In genomic region chrX:45771560-45772340, GRCh38 we compare ENCODE assay signal across 2 cellular contexts.
TF ChIP-seq lines count a peak whose summit lies in the region.

No MANE protein-coding gene starts in this region.

TF ChIP-seq in HCT116, 20 proteins besides CTCF, POLR2A, EP300 and RAD21 (continued from another document):
- TF ChIP-seq FOSL1 (IDR thresholded peaks at IDR 0.05; ENCODE audit: low read depth) (no peak), JUND (IDR thresholded peaks at IDR 0.05) (no peak), POLR2AphosphoS5 (IDR thresholded peaks at IDR 0.05; ENCODE audit: low read depth, low read length) (0 out of 2 replicates have a peak, but pooled peaks have one; percentile 20), SIN3A (IDR thresholded peaks at IDR 0.05; ENCODE audit: low read depth) (no peak)

TF ChIP-seq in HepG2, 621 proteins besides CTCF, POLR2A, EP300 and RAD21:
- no peak for TF ChIP-seq ZBTB43 (CRISPR knock-in tag; conservative IDR thresholded peaks at IDR 0.05)
- TF ChIP-seq LCORL (IDR thresholded peaks at IDR 0.05): no peak
- TF ChIP-seq LCORL (CRISPR knock-in tag; IDR thresholded peaks at IDR 0.05): no peak
